8 cellular contexts compared by ENCODE assay signal in genomic region chr15:40338041-40338657, GRCh38.
A peak's percentile ranks its signal among the peaks of the same experiment; 100 is the strongest.
DNase-seq lines count a peak whose midpoint lies in the region; ATAC-seq lines count a peak whose summit lies in the region.

No MANE protein-coding gene starts in this region.

- H3K4me3 ChIP-seq in SK-N-MC: peak overlapping the region; percentile 57

- H3K36me3 ChIP-seq in SK-N-MC (ENCODE audit: insufficient read depth, low read length): no peaks in the 10 kb centered on the region

- 0 out of 2 replicates have a peak overlapping the region, but pooled peaks have one; percentile 10 for H3K27ac ChIP-seq in SK-N-MC

- H3K9ac ChIP-seq in SK-N-MC (ENCODE audit: insufficient read length): no peak overlapping the region

- intact Hi-C loops in head of caudate nucleus (cut with DNase I): no loop called here

- ATAC-seq in GM21717 (IDR thresholded peaks at IDR 0.05; ENCODE audit: unreplicated experiment): no peak

- DNase-seq in NCI-H2081 (lab: John Stamatoyannopoulos, UW): peak; percentile 68 to 72
- DNase-seq in NCI-H2081 treated with DMSO at 0.1 percent for 48 hours (lab: John Stamatoyannopoulos, UW): no peak
- peak; percentile 73 for DNase-seq in KG1 (lab: John Stamatoyannopoulos, UW)
- no peak for DNase-seq in SK-N-MC (ENCODE audit: low read depth, low spot score)
- peak; percentile 80 for DNase-seq in activated naive CD4-positive, alpha-beta T cell treated with Interleukin-2 at 50 U/mL for 16 hours
- DNase-seq in head of caudate nucleus: peak; percentile 59 to 89 (median 76)
- DNase-seq in putamen (ENCODE audit: low spot score): peak; percentile 49

- no peaks in the 10 kb centered on the region for H3K9me3 ChIP-seq in SK-N-MC (ENCODE audit: low read depth, low read length)

Comparison
In these comparisons a context has a peak if more than half of its experiments do, and no peak if none do; other contexts are left out.
1. DNase-seq: peak in NCI-H2081 (2 of 2), KG1 (single experiment), activated naive CD4-positive, alpha-beta T cell treated with Interleukin-2 at 50 U/mL for 16 hours (single experiment), head of caudate nucleus (42 of 42) and putamen (single experiment); none in NCI-H2081 treated with DMSO at 0.1 percent for 48 hours (single experiment) and SK-N-MC (single experiment).